ENCODE assay signal across 25 cellular contexts in genomic region chr15:74499366-74499765, GRCh38. TPM values are rescaled to one million over a fixed set of nuclear protein-coding genes. Genes with fewer than 3 reads are reported as not detected.
DNase-seq lines count a peak whose midpoint lies in the region; ATAC-seq and TF ChIP-seq lines count a peak whose summit lies in the region.
"Had no signal": no experiment of that assay in that cellular context is flagged by ENCODE, and none has a peak within 500 bp of the region (broad histone marks: within the 10 kb centered on the region; RNA-seq: fewer than 3 reads in every experiment).

No MANE protein-coding gene starts in this region.

- H3K27me3 ChIP-seq in brain microvascular endothelial cell (replicated peaks) (no peaks in the 10 kb centered on the region), uterus (no peaks in the 10 kb centered on the region), right lobe of liver (no peaks in the 10 kb centered on the region)
- H3K27me3 ChIP-seq: BE2C, BLaER1 had no signal

- no peaks in the 10 kb centered on the region for H3K9me3 Mint-ChIP-seq in nephron progenitor cell
- H3K9me3 Mint-ChIP-seq: CD4-positive, alpha-beta memory T cell; CD8-positive, alpha-beta memory T cell had no signal

- peaks cover 5% of the 10 kb centered on the region for H3K4me1 Mint-ChIP-seq in nephron progenitor cell
- H3K4me1 Mint-ChIP-seq: CD4-positive, alpha-beta memory T cell; CD8-positive, alpha-beta memory T cell had no signal

- TF ChIP-seq POLR2A in uterus (IDR thresholded peaks at IDR 0.05), result no peak
- TF ChIP-seq POLR2A in right lobe of liver (IDR thresholded peaks at IDR 0.05), result no peak

- in situ Hi-C loops in SK-MEL-5 (cut with HindIII; ENCODE audit: low pct_unique_long_range_greater_than_20kb, low sequenced_read_pairs) (no loop called here), brain microvascular endothelial cell (cut with HindIII; ENCODE audit: low pct_ligation_motif_present, low sequenced_read_pairs) (no loop called here)

- peak; percentile 81 for DNase-seq in SK-MEL-5 (ENCODE audit: low read depth, low spot score)
- peak; percentile 16 for DNase-seq in brain microvascular endothelial cell
- no peak for DNase-seq in nephron progenitor cell
- DNase-seq in HuH-7.5 (ENCODE audit: low spot score), result no peak
- DNase-seq in uterus, result no peak
- DNase-seq in right lobe of liver, result no peak
- no peak for DNase-seq in NCI-H1417 treated with DMSO at 0.1 percent for 48 hours (lab: John Stamatoyannopoulos, UW)
- DNase-seq: 8988T; ACHN; BE2C; C1 segment of cervical spinal cord; CD4-positive, alpha-beta memory T cell; CD4-positive, CD25-positive, alpha-beta regulatory T cell; CD8-positive, alpha-beta memory T cell; COR-L47; DMS 273 treated with DMSO at 0.1 percent for 48 hours; DMS153; DMS53; DMS79; DND-41; EL; GDM1 had no signal

- H3K36me3 Mint-ChIP-seq in nephron progenitor cell (ENCODE audit: low read depth), result peaks cover 40% of the 10 kb centered on the region

- H3K9me3 ChIP-seq in uterus, result no peaks in the 10 kb centered on the region
- H3K9me3 ChIP-seq in right lobe of liver, result no peaks in the 10 kb centered on the region
- H3K9me3 ChIP-seq: BE2C, BLaER1 had no signal

- TF ChIP-seq CTCF in brain microvascular endothelial cell (IDR thresholded peaks at IDR 0.05; ENCODE audit: low read depth, low read length, missing control alignments) (no peak), nephron progenitor cell (IDR thresholded peaks at IDR 0.05) (no peak), uterus (IDR thresholded peaks at IDR 0.05) (no peak), right lobe of liver (IDR thresholded peaks at IDR 0.05) (no peak)

- peak overlapping the region; percentile 24 for H3K27ac Mint-ChIP-seq in nephron progenitor cell
- H3K27ac Mint-ChIP-seq: CD4-positive, alpha-beta memory T cell had no signal

- H3K4me1 ChIP-seq in uterus, result no peaks in the 10 kb centered on the region
- no peaks in the 10 kb centered on the region for H3K4me1 ChIP-seq in right lobe of liver
- H3K4me1 ChIP-seq: BLaER1 had no signal

- H3K27me3 Mint-ChIP-seq in nephron progenitor cell (ENCODE audit: low read depth, poor library complexity), result no peaks in the 10 kb centered on the region
- H3K27me3 Mint-ChIP-seq: CD4-positive, alpha-beta memory T cell; CD4-positive, CD25-positive, alpha-beta regulatory T cell; CD8-positive, alpha-beta memory T cell had no signal

- ATAC-seq in right lobe of liver, result no peak
- ATAC-seq: GM12878 had no signal

- H3K27ac ChIP-seq in brain microvascular endothelial cell, result no peak overlapping the region
- H3K27ac ChIP-seq in uterus, result no peak overlapping the region
- H3K27ac ChIP-seq in right lobe of liver, result no peak overlapping the region
- H3K27ac ChIP-seq: BLaER1 had no signal

- H3K4me3 ChIP-seq in brain microvascular endothelial cell (ENCODE audit: low read depth, low read length) (no peak overlapping the region), uterus (no peak overlapping the region), right lobe of liver (no peak overlapping the region)
- H3K4me3 ChIP-seq: BLaER1, GM12878 had no signal

- intact Hi-C loops in uterus (cut with DNase I; ENCODE audit: low total_unique reads) (no loop called here), right lobe of liver (cut with DNase I) (no loop called here)

- H3K4me3 Mint-ChIP-seq in nephron progenitor cell, result no peak overlapping the region
- H3K4me3 Mint-ChIP-seq: CD14-positive monocyte; CD4-positive, alpha-beta memory T cell; CD4-positive, CD25-positive, alpha-beta regulatory T cell; CD8-positive, alpha-beta memory T cell had no signal

- H3K36me3 ChIP-seq in brain microvascular endothelial cell (replicated peaks) (no peaks in the 10 kb centered on the region), uterus (no peaks in the 10 kb centered on the region), right lobe of liver (no peaks in the 10 kb centered on the region)
- H3K36me3 ChIP-seq: BE2C had no signal

- WGBS in right lobe of liver (ENCODE audit: insufficient coverage, low coverage, low lambda C conversion rate, missing lambda C conversion rate), result 95% methylated on average over 2 of the region's 2 CpGs

RNA-seq across cellular contexts. Expression of gene UBL7, which starts 38.4 kb away (rescaled TPM):
- 87.2 and 88.9 TPM in 2 replicates for total RNA-seq in SK-MEL-5 (2014; rRNA removed; shearing (Covaris generic))
- polyA plus RNA-seq in SK-MEL-5 (2015; cell fraction: cytosol; rRNA removed), result 96.9 and 114 TPM in 2 replicates
- polyA plus RNA-seq in SK-MEL-5 (2015; cell fraction: nucleus; rRNA removed), result 28.9 and 32.1 TPM in 2 replicates
- total RNA-seq in uterus (10 to 100 TPM; 15.4 to 60.6 (median 35.7) TPM), right lobe of liver (10 to 100 TPM; 14.8 to 38.0 (median 17.3) TPM)

RNA-seq across cellular contexts. Expression of gene ARID3B, which starts 41.7 kb away (rescaled TPM):
- total RNA-seq in SK-MEL-5 (2014; rRNA removed; shearing (Covaris generic)), result 3.4 and 3.7 TPM in 2 replicates
- polyA plus RNA-seq in SK-MEL-5 (2015; cell fraction: cytosol; rRNA removed), result 7.9 and 9.3 TPM in 2 replicates
- 28.3 and 46.1 TPM in 2 replicates for polyA plus RNA-seq in SK-MEL-5 (2015; cell fraction: nucleus; rRNA removed)
- total RNA-seq in uterus (1 to 10 TPM; 1.5 to 8.8 (median 3.7) TPM), right lobe of liver (1 to 10 TPM; 1.5 to 3.2 (median 2.3) TPM)

Comparison
In these comparisons a context has a peak if more than half of its experiments do, and no peak if none do; other contexts are left out.
1. DNase-seq: peak in SK-MEL-5 (single experiment) and brain microvascular endothelial cell (single experiment); none in nephron progenitor cell (single experiment), HuH-7.5 (single experiment), uterus (0 of 2), right lobe of liver (0 of 3) and NCI-H1417 treated with DMSO at 0.1 percent for 48 hours (single experiment).